Comparison of ENCODE assay signal across 4 cellular contexts in genomic region chr17:28327709-28328108, GRCh38.
TF ChIP-seq lines count a peak whose summit lies in the region.

No MANE protein-coding gene starts in this region.

TF ChIP-seq in SK-N-SH treated with all-trans-retinoic acid at 6 μM for 48 hours, 23 proteins besides CTCF, POLR2A, EP300 and RAD21:
- TF ChIP-seq PPARA (CRISPR knock-in tag; IDR thresholded peaks at IDR 0.05; ENCODE audit: borderline replicate concordance) (no peak), ZNF565 (CRISPR knock-in tag; conservative IDR thresholded peaks at IDR 0.05; ENCODE audit: low read depth) (no peak), ESRRG (CRISPR knock-in tag; IDR thresholded peaks at IDR 0.05) (no peak)

TF ChIP-seq in SK-N-SH, 30 proteins besides CTCF, POLR2A, EP300 and RAD21 (continues in another document):
- TF ChIP-seq IRF3 (IDR thresholded peaks at IDR 0.05; ENCODE audit: low read depth, low read length) (no peak), CHD2 (IDR thresholded peaks at IDR 0.05; ENCODE audit: low read length, partially characterized antibody) (no peak), YY1 (IDR thresholded peaks at IDR 0.05; ENCODE audit: low read depth) (no peak), USF2 (IDR thresholded peaks at IDR 0.05; ENCODE audit: borderline replicate concordance, low read depth, low read length) (no peak), SIN3A (IDR thresholded peaks at IDR 0.05; ENCODE audit: borderline replicate concordance, low read depth, low read length) (no peak), RCOR1 (IDR thresholded peaks at IDR 0.05; ENCODE audit: low read length) (no peak), POLR2AphosphoS5 (IDR thresholded peaks at IDR 0.05; ENCODE audit: low read depth, low read length) (no peak), MAX (IDR thresholded peaks at IDR 0.05; ENCODE audit: low read depth) (no peak), ELF1 (IDR thresholded peaks at IDR 0.05) (no peak), FOXM1 (IDR thresholded peaks at IDR 0.05; ENCODE audit: low read depth) (no peak), FOXJ3 (CRISPR knock-in tag; IDR thresholded peaks at IDR 0.05) (no peak), MXI1 (IDR thresholded peaks at IDR 0.05; ENCODE audit: low read depth, low read length) (no peak), RXRA (IDR thresholded peaks at IDR 0.05; ENCODE audit: borderline replicate concordance, low read depth) (no peak)
- TF ChIP-seq, protein P1, sequence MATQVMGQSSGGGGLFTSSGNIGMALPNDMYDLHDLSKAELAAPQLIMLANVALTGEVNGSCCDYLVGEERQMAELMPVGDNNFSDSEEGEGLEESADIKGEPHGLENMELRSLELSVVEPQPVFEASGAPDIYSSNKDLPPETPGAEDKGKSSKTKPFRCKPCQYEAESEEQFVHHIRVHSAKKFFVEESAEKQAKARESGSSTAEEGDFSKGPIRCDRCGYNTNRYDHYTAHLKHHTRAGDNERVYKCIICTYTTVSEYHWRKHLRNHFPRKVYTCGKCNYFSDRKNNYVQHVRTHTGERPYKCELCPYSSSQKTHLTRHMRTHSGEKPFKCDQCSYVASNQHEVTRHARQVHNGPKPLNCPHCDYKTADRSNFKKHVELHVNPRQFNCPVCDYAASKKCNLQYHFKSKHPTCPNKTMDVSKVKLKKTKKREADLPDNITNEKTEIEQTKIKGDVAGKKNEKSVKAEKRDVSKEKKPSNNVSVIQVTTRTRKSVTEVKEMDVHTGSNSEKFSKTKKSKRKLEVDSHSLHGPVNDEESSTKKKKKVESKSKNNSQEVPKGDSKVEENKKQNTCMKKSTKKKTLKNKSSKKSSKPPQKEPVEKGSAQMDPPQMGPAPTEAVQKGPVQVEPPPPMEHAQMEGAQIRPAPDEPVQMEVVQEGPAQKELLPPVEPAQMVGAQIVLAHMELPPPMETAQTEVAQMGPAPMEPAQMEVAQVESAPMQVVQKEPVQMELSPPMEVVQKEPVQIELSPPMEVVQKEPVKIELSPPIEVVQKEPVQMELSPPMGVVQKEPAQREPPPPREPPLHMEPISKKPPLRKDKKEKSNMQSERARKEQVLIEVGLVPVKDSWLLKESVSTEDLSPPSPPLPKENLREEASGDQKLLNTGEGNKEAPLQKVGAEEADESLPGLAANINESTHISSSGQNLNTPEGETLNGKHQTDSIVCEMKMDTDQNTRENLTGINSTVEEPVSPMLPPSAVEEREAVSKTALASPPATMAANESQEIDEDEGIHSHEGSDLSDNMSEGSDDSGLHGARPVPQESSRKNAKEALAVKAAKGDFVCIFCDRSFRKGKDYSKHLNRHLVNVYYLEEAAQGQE (IDR thresholded peaks at IDR 0.05; ENCODE audit: low read depth, low read length) = no peak

TF ChIP-seq in GM23338, 12 proteins besides CTCF, POLR2A, EP300 and RAD21 (continues in another document):
- no peak for TF ChIP-seq STAT1 (IDR thresholded peaks at IDR 0.05; ENCODE audit: unreplicated experiment)
- TF ChIP-seq, protein P2, sequence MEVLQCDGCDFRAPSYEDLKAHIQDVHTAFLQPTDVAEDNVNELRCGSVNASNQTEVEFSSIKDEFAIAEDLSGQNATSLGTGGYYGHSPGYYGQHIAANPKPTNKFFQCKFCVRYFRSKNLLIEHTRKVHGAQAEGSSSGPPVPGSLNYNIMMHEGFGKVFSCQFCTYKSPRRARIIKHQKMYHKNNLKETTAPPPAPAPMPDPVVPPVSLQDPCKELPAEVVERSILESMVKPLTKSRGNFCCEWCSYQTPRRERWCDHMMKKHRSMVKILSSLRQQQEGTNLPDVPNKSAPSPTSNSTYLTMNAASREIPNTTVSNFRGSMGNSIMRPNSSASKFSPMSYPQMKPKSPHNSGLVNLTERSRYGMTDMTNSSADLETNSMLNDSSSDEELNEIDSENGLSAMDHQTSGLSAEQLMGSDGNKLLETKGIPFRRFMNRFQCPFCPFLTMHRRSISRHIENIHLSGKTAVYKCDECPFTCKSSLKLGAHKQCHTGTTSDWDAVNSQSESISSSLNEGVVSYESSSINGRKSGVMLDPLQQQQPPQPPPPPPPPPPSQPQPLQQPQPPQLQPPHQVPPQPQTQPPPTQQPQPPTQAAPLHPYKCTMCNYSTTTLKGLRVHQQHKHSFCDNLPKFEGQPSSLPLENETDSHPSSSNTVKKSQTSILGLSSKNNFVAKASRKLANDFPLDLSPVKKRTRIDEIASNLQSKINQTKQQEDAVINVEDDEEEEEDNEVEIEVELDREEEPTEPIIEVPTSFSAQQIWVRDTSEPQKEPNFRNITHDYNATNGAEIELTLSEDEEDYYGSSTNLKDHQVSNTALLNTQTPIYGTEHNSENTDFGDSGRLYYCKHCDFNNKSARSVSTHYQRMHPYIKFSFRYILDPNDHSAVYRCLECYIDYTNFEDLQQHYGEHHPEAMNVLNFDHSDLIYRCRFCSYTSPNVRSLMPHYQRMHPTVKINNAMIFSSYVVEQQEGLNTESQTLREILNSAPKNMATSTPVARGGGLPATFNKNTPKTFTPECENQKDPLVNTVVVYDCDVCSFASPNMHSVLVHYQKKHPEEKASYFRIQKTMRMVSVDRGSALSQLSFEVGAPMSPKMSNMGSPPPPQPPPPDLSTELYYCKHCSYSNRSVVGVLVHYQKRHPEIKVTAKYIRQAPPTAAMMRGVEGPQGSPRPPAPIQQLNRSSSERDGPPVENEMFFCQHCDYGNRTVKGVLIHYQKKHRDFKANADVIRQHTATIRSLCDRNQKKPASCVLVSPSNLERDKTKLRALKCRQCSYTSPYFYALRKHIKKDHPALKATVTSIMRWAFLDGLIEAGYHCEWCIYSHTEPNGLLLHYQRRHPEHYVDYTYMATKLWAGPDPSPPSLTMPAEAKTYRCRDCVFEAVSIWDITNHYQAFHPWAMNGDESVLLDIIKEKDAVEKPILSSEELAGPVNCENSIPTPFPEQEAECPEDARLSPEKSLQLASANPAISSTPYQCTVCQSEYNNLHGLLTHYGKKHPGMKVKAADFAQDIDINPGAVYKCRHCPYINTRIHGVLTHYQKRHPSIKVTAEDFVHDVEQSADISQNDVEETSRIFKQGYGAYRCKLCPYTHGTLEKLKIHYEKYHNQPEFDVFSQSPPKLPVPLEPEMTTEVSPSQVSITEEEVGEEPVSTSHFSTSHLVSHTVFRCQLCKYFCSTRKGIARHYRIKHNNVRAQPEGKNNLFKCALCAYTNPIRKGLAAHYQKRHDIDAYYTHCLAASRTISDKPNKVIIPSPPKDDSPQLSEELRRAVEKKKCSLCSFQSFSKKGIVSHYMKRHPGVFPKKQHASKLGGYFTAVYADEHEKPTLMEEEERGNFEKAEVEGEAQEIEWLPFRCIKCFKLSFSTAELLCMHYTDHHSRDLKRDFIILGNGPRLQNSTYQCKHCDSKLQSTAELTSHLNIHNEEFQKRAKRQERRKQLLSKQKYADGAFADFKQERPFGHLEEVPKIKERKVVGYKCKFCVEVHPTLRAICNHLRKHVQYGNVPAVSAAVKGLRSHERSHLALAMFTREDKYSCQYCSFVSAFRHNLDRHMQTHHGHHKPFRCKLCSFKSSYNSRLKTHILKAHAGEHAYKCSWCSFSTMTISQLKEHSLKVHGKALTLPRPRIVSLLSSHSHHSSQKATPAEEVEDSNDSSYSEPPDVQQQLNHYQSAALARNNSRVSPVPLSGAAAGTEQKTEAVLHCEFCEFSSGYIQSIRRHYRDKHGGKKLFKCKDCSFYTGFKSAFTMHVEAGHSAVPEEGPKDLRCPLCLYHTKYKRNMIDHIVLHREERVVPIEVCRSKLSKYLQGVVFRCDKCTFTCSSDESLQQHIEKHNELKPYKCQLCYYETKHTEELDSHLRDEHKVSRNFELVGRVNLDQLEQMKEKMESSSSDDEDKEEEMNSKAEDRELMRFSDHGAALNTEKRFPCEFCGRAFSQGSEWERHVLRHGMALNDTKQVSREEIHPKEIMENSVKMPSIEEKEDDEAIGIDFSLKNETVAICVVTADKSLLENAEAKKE (CRISPR knock-in tag; IDR thresholded peaks at IDR 0.05) = no peak
- no peak for TF ChIP-seq CREB1 (CRISPR knock-in tag; IDR thresholded peaks at IDR 0.05; ENCODE audit: low read depth)

TF ChIP-seq in GM12878, 131 proteins besides CTCF, POLR2A, EP300 and RAD21 (continues in another document):
- TF ChIP-seq RB1 (IDR thresholded peaks at IDR 0.05; ENCODE audit: borderline replicate concordance) = no peak
- TF ChIP-seq ZNF622 (IDR thresholded peaks at IDR 0.05) = no peak
- TF ChIP-seq, protein P3, sequence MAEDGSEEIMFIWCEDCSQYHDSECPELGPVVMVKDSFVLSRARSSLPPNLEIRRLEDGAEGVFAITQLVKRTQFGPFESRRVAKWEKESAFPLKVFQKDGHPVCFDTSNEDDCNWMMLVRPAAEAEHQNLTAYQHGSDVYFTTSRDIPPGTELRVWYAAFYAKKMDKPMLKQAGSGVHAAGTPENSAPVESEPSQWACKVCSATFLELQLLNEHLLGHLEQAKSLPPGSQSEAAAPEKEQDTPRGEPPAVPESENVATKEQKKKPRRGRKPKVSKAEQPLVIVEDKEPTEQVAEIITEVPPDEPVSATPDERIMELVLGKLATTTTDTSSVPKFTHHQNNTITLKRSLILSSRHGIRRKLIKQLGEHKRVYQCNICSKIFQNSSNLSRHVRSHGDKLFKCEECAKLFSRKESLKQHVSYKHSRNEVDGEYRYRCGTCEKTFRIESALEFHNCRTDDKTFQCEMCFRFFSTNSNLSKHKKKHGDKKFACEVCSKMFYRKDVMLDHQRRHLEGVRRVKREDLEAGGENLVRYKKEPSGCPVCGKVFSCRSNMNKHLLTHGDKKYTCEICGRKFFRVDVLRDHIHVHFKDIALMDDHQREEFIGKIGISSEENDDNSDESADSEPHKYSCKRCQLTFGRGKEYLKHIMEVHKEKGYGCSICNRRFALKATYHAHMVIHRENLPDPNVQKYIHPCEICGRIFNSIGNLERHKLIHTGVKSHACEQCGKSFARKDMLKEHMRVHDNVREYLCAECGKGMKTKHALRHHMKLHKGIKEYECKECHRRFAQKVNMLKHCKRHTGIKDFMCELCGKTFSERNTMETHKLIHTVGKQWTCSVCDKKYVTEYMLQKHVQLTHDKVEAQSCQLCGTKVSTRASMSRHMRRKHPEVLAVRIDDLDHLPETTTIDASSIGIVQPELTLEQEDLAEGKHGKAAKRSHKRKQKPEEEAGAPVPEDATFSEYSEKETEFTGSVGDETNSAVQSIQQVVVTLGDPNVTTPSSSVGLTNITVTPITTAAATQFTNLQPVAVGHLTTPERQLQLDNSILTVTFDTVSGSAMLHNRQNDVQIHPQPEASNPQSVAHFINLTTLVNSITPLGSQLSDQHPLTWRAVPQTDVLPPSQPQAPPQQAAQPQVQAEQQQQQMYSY (CRISPR knock-in tag; IDR thresholded peaks at IDR 0.05) = no peak
- no peak for TF ChIP-seq SRF (IDR thresholded peaks at IDR 0.05; ENCODE audit: low read depth in 2 of 2, low read length in 2 of 2)
- no peak for TF ChIP-seq WRNIP1 (IDR thresholded peaks at IDR 0.05; ENCODE audit: borderline replicate concordance, low read depth, low read length)
- no peak for TF ChIP-seq BMI1 (IDR thresholded peaks at IDR 0.05; ENCODE audit: borderline replicate concordance)
- TF ChIP-seq, protein P4, sequence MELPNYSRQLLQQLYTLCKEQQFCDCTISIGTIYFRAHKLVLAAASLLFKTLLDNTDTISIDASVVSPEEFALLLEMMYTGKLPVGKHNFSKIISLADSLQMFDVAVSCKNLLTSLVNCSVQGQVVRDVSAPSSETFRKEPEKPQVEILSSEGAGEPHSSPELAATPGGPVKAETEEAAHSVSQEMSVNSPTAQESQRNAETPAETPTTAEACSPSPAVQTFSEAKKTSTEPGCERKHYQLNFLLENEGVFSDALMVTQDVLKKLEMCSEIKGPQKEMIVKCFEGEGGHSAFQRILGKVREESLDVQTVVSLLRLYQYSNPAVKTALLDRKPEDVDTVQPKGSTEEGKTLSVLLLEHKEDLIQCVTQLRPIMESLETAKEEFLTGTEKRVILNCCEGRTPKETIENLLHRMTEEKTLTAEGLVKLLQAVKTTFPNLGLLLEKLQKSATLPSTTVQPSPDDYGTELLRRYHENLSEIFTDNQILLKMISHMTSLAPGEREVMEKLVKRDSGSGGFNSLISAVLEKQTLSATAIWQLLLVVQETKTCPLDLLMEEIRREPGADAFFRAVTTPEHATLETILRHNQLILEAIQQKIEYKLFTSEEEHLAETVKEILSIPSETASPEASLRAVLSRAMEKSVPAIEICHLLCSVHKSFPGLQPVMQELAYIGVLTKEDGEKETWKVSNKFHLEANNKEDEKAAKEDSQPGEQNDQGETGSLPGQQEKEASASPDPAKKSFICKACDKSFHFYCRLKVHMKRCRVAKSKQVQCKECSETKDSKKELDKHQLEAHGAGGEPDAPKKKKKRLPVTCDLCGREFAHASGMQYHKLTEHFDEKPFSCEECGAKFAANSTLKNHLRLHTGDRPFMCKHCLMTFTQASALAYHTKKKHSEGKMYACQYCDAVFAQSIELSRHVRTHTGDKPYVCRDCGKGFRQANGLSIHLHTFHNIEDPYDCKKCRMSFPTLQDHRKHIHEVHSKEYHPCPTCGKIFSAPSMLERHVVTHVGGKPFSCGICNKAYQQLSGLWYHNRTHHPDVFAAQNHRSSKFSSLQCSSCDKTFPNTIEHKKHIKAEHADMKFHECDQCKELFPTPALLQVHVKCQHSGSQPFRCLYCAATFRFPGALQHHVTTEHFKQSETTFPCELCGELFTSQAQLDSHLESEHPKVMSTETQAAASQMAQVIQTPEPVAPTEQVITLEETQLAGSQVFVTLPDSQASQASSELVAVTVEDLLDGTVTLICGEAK (IDR thresholded peaks at IDR 0.05; ENCODE audit: borderline replicate concordance) = no peak
- TF ChIP-seq MXI1 (IDR thresholded peaks at IDR 0.05; ENCODE audit: low read depth, low read length) = no peak
- no peak for TF ChIP-seq IRF3 (IDR thresholded peaks at IDR 0.05)
- TF ChIP-seq, protein P5, sequence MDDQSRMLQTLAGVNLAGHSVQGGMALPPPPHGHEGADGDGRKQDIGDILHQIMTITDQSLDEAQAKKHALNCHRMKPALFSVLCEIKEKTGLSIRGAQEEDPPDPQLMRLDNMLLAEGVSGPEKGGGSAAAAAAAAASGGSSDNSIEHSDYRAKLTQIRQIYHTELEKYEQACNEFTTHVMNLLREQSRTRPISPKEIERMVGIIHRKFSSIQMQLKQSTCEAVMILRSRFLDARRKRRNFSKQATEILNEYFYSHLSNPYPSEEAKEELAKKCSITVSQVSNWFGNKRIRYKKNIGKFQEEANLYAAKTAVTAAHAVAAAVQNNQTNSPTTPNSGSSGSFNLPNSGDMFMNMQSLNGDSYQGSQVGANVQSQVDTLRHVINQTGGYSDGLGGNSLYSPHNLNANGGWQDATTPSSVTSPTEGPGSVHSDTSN (IDR thresholded peaks at IDR 0.05; ENCODE audit: insufficient replicate concordance, low read depth, low read length) = no peak
- no peak for TF ChIP-seq ZNF207 (IDR thresholded peaks at IDR 0.05; ENCODE audit: borderline replicate concordance)
- no peak for TF ChIP-seq NFXL1 (IDR thresholded peaks at IDR 0.05; ENCODE audit: borderline replicate concordance)
- TF ChIP-seq TCF12 (IDR thresholded peaks at IDR 0.05; ENCODE audit: low read depth, low read length) = no peak
- TF ChIP-seq CREB1 (IDR thresholded peaks at IDR 0.05; ENCODE audit: low read depth) = no peak
